13 cellular contexts compared by ENCODE assay signal in the genomic region with DNA sequence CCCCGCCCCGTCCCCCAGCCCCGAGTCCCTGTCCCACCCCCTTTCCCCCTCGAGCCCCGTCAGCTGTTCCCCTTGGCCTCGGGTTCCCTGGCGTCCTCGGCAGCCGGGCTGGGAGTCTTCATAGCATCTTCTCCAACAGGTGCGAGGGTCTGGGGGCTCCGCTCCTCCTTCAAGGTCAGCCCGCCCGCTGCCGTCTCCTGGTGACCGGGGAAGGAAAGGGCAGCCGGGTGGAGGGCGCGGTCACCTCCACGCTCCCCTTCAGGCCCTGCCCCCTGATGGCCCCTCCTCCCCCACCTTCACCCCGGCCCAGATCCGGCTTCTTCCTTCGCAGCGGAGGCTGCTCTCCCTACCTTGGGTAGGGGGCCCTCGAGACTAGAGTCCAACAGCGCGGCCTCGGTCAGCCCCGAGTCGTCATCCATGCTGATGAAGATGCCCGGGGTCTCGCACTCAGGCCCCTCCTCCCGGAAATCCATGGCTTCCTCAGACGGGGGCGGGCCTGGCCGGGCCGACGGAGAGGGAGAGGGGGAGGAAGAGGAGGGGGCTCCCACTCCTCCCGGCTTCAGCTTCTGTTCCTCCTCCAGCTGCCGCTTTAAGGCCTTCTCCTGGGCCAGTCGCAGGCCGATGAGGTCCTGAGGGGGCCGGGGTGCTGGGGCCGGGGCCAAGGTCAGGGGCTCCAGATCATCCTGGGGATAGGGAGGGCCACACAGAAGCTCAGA. TPM values are rescaled to one million over a fixed set of nuclear protein-coding genes. Genes with fewer than 3 reads are reported as not detected.
DNase-seq lines count a peak whose midpoint lies in the region; ATAC-seq, FAIRE-seq and TF ChIP-seq lines count a peak whose summit lies in the region.
"Had no signal": no experiment of that assay in that cellular context is flagged by ENCODE, and none has a peak within 500 bp of the region (broad histone marks: within the 10 kb centered on the region; RNA-seq: fewer than 3 reads in every experiment).

No MANE protein-coding gene starts in this region.

- peak overlapping the region; percentile 95 for H3K27ac Mint-ChIP-seq in GM23338
- H3K27ac Mint-ChIP-seq: activated CD4-positive, alpha-beta T cell treated with anti-CD3 and anti-CD28 coated beads, Interleukin-2, amount 10 ng/mL, durations not matched to agents 7 days and 5 days had no signal

- H3K4me1 ChIP-seq in GM23338 (ENCODE audit: insufficient read depth) (peaks cover 39% of the 10 kb centered on the region), iPS-15b (ENCODE audit: control insufficient read depth, insufficient read depth, low read length) (peaks cover 6% of the 10 kb centered on the region), prostate gland (replicated peaks) (no peaks in the 10 kb centered on the region), adrenal gland (replicated peaks in 1 of 2) (no peaks in the 10 kb centered on the region)

- H3K27me3 Mint-ChIP-seq in GM23338 (ENCODE audit: insufficient read depth, low read depth, poor library complexity), result peaks cover 26% of the 10 kb centered on the region
- H3K27me3 Mint-ChIP-seq: activated CD4-positive, alpha-beta T cell treated with anti-CD3 and anti-CD28 coated beads, Interleukin-2, amount 10 ng/mL, durations not matched to agents 7 days and 5 days had no signal

- FAIRE-seq in GM12891 (lab: Jason Lieb, UNC), result no peak

- H3K4me3 Mint-ChIP-seq in GM23338, result peak overlapping the region; percentile 87
- H3K4me3 Mint-ChIP-seq: activated CD4-positive, alpha-beta T cell treated with anti-CD3 and anti-CD28 coated beads, Interleukin-2, amount 10 ng/mL, durations not matched to agents 7 days and 5 days had no signal

- peak overlapping the region; percentile 95 for H3K27ac ChIP-seq in GM23338 (ENCODE audit: low read depth)
- no peak overlapping the region for H3K27ac ChIP-seq in prostate gland
- no peak overlapping the region for H3K27ac ChIP-seq in adrenal gland

- no peak for TF ChIP-seq POLR2A in prostate gland (IDR thresholded peaks at IDR 0.05)
- no peak for TF ChIP-seq POLR2A in adrenal gland (IDR thresholded peaks at IDR 0.05)
- TF ChIP-seq POLR2A in GM12891 (IDR thresholded peaks at IDR 0.05; ENCODE audit: low read depth, low read length), result no peak

- H3K9me3 Mint-ChIP-seq in GM23338, result no peaks in the 10 kb centered on the region
- H3K9me3 Mint-ChIP-seq: activated CD4-positive, alpha-beta T cell treated with anti-CD3 and anti-CD28 coated beads, Interleukin-2, amount 10 ng/mL, durations not matched to agents 7 days and 5 days had no signal

- no peak; a peak in 2 of 4 replicates for TF ChIP-seq CTCF in GM23338 (conservative IDR thresholded peaks at IDR 0.05; ENCODE audit: low read depth in 2 of 2)
- no peak for TF ChIP-seq CTCF in astrocyte of the spinal cord (IDR thresholded peaks at IDR 0.05; ENCODE audit: low read depth, low read length)
- TF ChIP-seq CTCF in prostate gland (IDR thresholded peaks at IDR 0.05), result no peak
- TF ChIP-seq CTCF in adrenal gland (IDR thresholded peaks at IDR 0.05), result no peak

- H3K4me2 ChIP-seq in GM23338, result peak overlapping the region; percentile 92

- H3K9ac ChIP-seq in iPS-15b (ENCODE audit: low read depth, low read length), result peak overlapping the region; percentile 83

- WGBS in prostate gland, result 37% methylated on average over 43 of the region's 43 CpGs
- WGBS in adrenal gland, 4 donors, result 11 to 33% (median 17%) methylated on average over 23 to 43 of the region's 43 CpGs

- intact Hi-C loops in prostate gland (cut with DNase I) (loop anchor here (5.0 kb wide), 1 partner anchor 67 kb away; no protein-coding TSS in a partner anchor), adrenal gland (cut with DNase I) (loop anchor here in 1 of 2 donors (5.0 kb wide), 1 partner anchor 67 kb away; no protein-coding TSS in a partner anchor)

- H3K27me3 ChIP-seq in GM23338 (ENCODE audit: insufficient read depth), result no peaks in the 10 kb centered on the region
- no peaks in the 10 kb centered on the region for H3K27me3 ChIP-seq in iPS-15b (ENCODE audit: control insufficient read depth, insufficient read depth, low read length)
- H3K27me3 ChIP-seq in prostate gland (replicated peaks; ENCODE audit: insufficient read depth), result no peaks in the 10 kb centered on the region
- H3K27me3 ChIP-seq in adrenal gland, result no peaks in the 10 kb centered on the region

- peak; percentile 52 for ATAC-seq in GM23338
- ATAC-seq in GM21515 (IDR thresholded peaks at IDR 0.05; ENCODE audit: unreplicated experiment), result no peak
- ATAC-seq: PC-3 had no signal

- H3K9me3 ChIP-seq in iPS-15b (ENCODE audit: control insufficient read depth, insufficient read depth, low read length), result no peaks in the 10 kb centered on the region
- no peaks in the 10 kb centered on the region for H3K9me3 ChIP-seq in prostate gland
- no peaks in the 10 kb centered on the region for H3K9me3 ChIP-seq in adrenal gland (replicated peaks in 1 of 3)

- DNase-seq in GM23338 (ENCODE audit: low spot score) (peak; percentile 95), astrocyte of the spinal cord (ENCODE audit: low read depth, low spot score) (no peak), prostate gland (ENCODE audit: low spot score) (no peak), NCI-H524 treated with DMSO at 0.1 percent for 48 hours (lab: John Stamatoyannopoulos, UW) (no peak), adrenal gland (no peak), GM12891 (ENCODE audit: insufficient read length, low spot score) (no peak)
- DNase-seq: activated CD4-positive, alpha-beta T cell treated with anti-CD3 and anti-CD28 coated beads, Interleukin-2, amount 10 ng/mL, durations not matched to agents 7 days and 5 days; foreskin melanocyte; NCI-H1436; PC-3 had no signal

- H3K9me2 ChIP-seq in GM23338 (ENCODE audit: insufficient read depth), result no peaks in the 10 kb centered on the region

- peaks cover 41% of the 10 kb centered on the region; the same call in 1 of the 2 replicates for H3F3A ChIP-seq in GM23338 (replicated peaks; ENCODE audit: low read depth)

- peak overlapping the region; percentile 52 for H2AFZ ChIP-seq in GM23338

- H3K4me1 Mint-ChIP-seq in GM23338, result peaks cover 37% of the 10 kb centered on the region

- peak overlapping the region; percentile 79 for H3K4me3 ChIP-seq in GM23338
- peak overlapping the region; percentile 20 for H3K4me3 ChIP-seq in astrocyte of the spinal cord (ENCODE audit: low read depth, low read length)
- H3K4me3 ChIP-seq in iPS-15b (ENCODE audit: low read depth, low read length), result peak overlapping the region; percentile 73
- H3K4me3 ChIP-seq in prostate gland, result peak overlapping the region; percentile 6 to 18
- peak overlapping the region in 1 of 4 donors; percentile 26 for H3K4me3 ChIP-seq in adrenal gland

- H4K20me1 ChIP-seq in GM23338 (replicated peaks; ENCODE audit: insufficient read depth), result no peaks in the 10 kb centered on the region; the same call in 1 of the 2 replicates

- H3K79me2 ChIP-seq in GM23338 (replicated peaks; ENCODE audit: insufficient read depth), result no peaks in the 10 kb centered on the region

- in situ Hi-C loops in astrocyte of the spinal cord (cut with HindIII; ENCODE audit: low sequenced_read_pairs), result no loop called here

- H3K36me3 ChIP-seq in GM23338 (ENCODE audit: insufficient read depth) (no peaks in the 10 kb centered on the region; the same call in 1 of the 2 replicates), iPS-15b (ENCODE audit: control insufficient read depth, insufficient read depth, low read length) (peaks cover 13% of the 10 kb centered on the region), prostate gland (no peaks in the 10 kb centered on the region), adrenal gland (replicated peaks in 1 of 2) (no peaks in the 10 kb centered on the region)

- peaks cover 20% of the 10 kb centered on the region for H3K36me3 Mint-ChIP-seq in GM23338 (ENCODE audit: low read depth)

TF ChIP-seq in GM23338, 12 proteins besides CTCF, POLR2A, EP300 and RAD21 (continues in another document):
- TF ChIP-seq STAT1 (IDR thresholded peaks at IDR 0.05; ENCODE audit: unreplicated experiment), result no peak
- TF ChIP-seq ZNF114 (CRISPR knock-in tag; IDR thresholded peaks at IDR 0.05), result no peak
- TF ChIP-seq JUNB (IDR thresholded peaks at IDR 0.05; ENCODE audit: unreplicated experiment), result no peak

TF ChIP-seq in GM12891, 5 proteins besides CTCF, POLR2A, EP300 and RAD21 (continues in another document):
- TF ChIP-seq POU2F2 (IDR thresholded peaks at IDR 0.05; ENCODE audit: low read depth, low read length), result no peak
- TF ChIP-seq POLR2AphosphoS5 (IDR thresholded peaks at IDR 0.05; ENCODE audit: low read depth, low read length), result no peak
- no peak for TF ChIP-seq SPI1 (IDR thresholded peaks at IDR 0.05; ENCODE audit: low read depth, low read length)

RNA-seq across cellular contexts. Expression of a gene that starts 0.6 kb away (rescaled TPM):
- 0.21 and 0.23 TPM in 2 replicates for total RNA-seq in GM23338 (2014; rRNA removed; shearing (Covaris generic))
- polyA plus RNA-seq in GM23338 (2016; fragmentation: Nextera tagmentation; extraction: Ambion mirVana) (0.11 TPM in 1 of 2 replicates, not detected in the other), adrenal gland (under 1 TPM in 1 of 3 donors, not detected in 2; 0.24 TPM)
- total RNA-seq in prostate gland (1 to 10 TPM in 1 of 2 donors, under 1 TPM in 1; 0.50 to 5.2 TPM), adrenal gland (under 1 TPM in 2 of 8 donors, not detected in 6; 0.14 to 0.17 TPM)
- not detected for polyA plus RNA-seq in GM12891 (2012; ENCODE audit: low read depth, missing spikeins)
- total RNA-seq: PC-3, posterior vena cava had no signal

RNA-seq across cellular contexts. Expression of a gene that starts 23.0 kb away (rescaled TPM):
- total RNA-seq in GM23338 (2014; rRNA removed; shearing (Covaris generic)), result 33.1 and 45.6 TPM in 2 replicates
- 11.8 and 12.1 TPM in 2 replicates for polyA plus RNA-seq in GM23338 (2016; fragmentation: Nextera tagmentation; extraction: Ambion mirVana)
- total RNA-seq in prostate gland, result 10 to 100 TPM; 35.5 to 96.7 TPM
- 10 to 100 TPM; 29.2 to 59.5 (median 36.0) TPM for total RNA-seq in adrenal gland
- polyA plus RNA-seq in adrenal gland, result 10 to 100 TPM; 14.2 to 91.5 (median 16.7) TPM
- polyA plus RNA-seq in GM12891 (2012; ENCODE audit: low read depth, missing spikeins), result 25.7 TPM

RNA-seq across cellular contexts. Expression of a gene that starts 33.4 kb away (rescaled TPM):
- 18.9 and 24.0 TPM in 2 replicates for total RNA-seq in GM23338 (2014; rRNA removed; shearing (Covaris generic))
- polyA plus RNA-seq in GM23338 (2016; fragmentation: Nextera tagmentation; extraction: Ambion mirVana), result 9.2 and 9.8 TPM in 2 replicates
- total RNA-seq in prostate gland, result 10 to 100 TPM; 52.8 to 88.2 TPM
- total RNA-seq in adrenal gland, result 100 to 1,000 TPM in 5 of 8 donors, 10 to 100 TPM in 3; 89.1 to 197 (median 116) TPM
- 100 to 1,000 TPM in 2 of 3 donors, 10 to 100 TPM in 1; 76.8 to 748 (median 185) TPM for polyA plus RNA-seq in adrenal gland
- polyA plus RNA-seq in GM12891 (2012; ENCODE audit: low read depth, missing spikeins), result 36.5 TPM

RNA-seq across cellular contexts. Expression of a gene that starts 46.6 kb away (rescaled TPM):
- 16.1 and 22.6 TPM in 2 replicates for total RNA-seq in GM23338 (2014; rRNA removed; shearing (Covaris generic))
- 10.1 and 12.4 TPM in 2 replicates for polyA plus RNA-seq in GM23338 (2016; fragmentation: Nextera tagmentation; extraction: Ambion mirVana)
- 10 to 100 TPM; 33.7 to 37.5 TPM for total RNA-seq in prostate gland
- 10 to 100 TPM; 12.5 to 67.6 (median 27.1) TPM for total RNA-seq in adrenal gland
- polyA plus RNA-seq in adrenal gland, result 10 to 100 TPM in 2 of 3 donors, 1 to 10 TPM in 1; 6.2 to 69.1 (median 32.9) TPM
- polyA plus RNA-seq in GM12891 (2012; ENCODE audit: low read depth, missing spikeins), result 3.7 TPM

RNA-seq across cellular contexts. Expression of a gene that starts 47.3 kb away (rescaled TPM):
- 64.0 and 82.1 TPM in 2 replicates for total RNA-seq in GM23338 (2014; rRNA removed; shearing (Covaris generic))
- 33.9 and 36.8 TPM in 2 replicates for polyA plus RNA-seq in GM23338 (2016; fragmentation: Nextera tagmentation; extraction: Ambion mirVana)
- total RNA-seq in prostate gland, result 100 to 1,000 TPM in 1 of 2 donors, 10 to 100 TPM in 1; 76.4 to 104 TPM
- total RNA-seq in adrenal gland, result 10 to 100 TPM; 32.2 to 64.8 (median 51.2) TPM
- 100 to 1,000 TPM in 2 of 3 donors, 10 to 100 TPM in 1; 44.5 to 313 (median 127) TPM for polyA plus RNA-seq in adrenal gland
- polyA plus RNA-seq in GM12891 (2012; ENCODE audit: low read depth, missing spikeins), result 51.0 TPM
